Comparison of ENCODE assay signal across 9 cellular contexts in the genomic region with DNA sequence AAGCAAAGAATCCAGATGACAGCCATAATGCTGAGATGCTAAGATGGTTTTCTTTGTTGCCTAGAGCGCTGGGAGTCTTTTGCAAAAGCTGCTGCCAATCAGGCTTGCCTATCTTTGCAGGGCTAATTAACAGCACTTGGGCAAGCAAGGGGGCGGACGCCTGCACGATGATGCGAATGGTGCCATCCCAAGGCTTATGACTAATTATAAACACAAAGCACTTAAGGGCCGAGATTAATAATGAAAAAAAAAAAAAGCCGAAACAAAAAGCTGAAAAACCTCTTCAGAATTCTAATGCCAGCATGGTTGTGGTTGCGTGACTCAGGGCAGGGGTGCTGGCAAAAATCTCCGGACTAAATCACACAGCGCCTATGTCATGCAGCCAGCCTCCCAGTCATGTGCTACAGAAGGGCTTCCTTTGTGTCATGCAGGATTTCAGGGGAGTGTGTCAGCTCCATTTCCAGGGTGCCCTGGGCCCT.
DNase-seq lines count a peak whose midpoint lies in the region; ATAC-seq and TF ChIP-seq lines count a peak whose summit lies in the region.
"Had no signal": no experiment of that assay in that cellular context is flagged by ENCODE, and none has a peak within 500 bp of the region (broad histone marks: within the 10 kb centered on the region; RNA-seq: fewer than 3 reads in every experiment).

No MANE protein-coding gene starts in this region.

- intact Hi-C loops in esophagus squamous epithelium (cut with DNase I), result no loop called here

- TF ChIP-seq CTCF in esophagus squamous epithelium (IDR thresholded peaks at IDR 0.05) (no peak), osteocyte (IDR thresholded peaks at IDR 0.05) (no peak), GM10248 (IDR thresholded peaks at IDR 0.05; ENCODE audit: control extremely low read depth, extremely low read depth, low read depth, missing control alignments) (no peak)

- no peak for ATAC-seq in activated CD8-positive, alpha-beta T cell treated with anti-CD3 and anti-CD28 coated beads, Interleukin-2, amount 10 ng/mL, durations not matched to agents 7 days and 5 days
- no peak for ATAC-seq in stimulated activated naive CD8-positive, alpha-beta T cell treated with anti-CD3 and anti-CD28 coated beads, Interleukin-15, amount 100 ng/mL, for 72 hours
- ATAC-seq in GM18858 (IDR thresholded peaks at IDR 0.05; ENCODE audit: unreplicated experiment), result no peak

- peak overlapping the region in 3 of 4 donors; percentile 7 to 27 (median 18) for H3K27ac ChIP-seq in esophagus squamous epithelium

- CTCF ChIA-PET in activated CD8-positive, alpha-beta T cell treated with anti-CD3 and anti-CD28 coated beads, Interleukin-2, amount 10 ng/mL, durations not matched to agents 7 days and 5 days (lab: Charles Lee), result no interaction called here
- CTCF ChIA-PET in GM10248 (lab: Yijun Ruan, JAX), result no interaction called here

- no peaks in the 10 kb centered on the region for H3K36me3 ChIP-seq in esophagus squamous epithelium

- H3K9me3 ChIP-seq in esophagus squamous epithelium, result peaks cover 0 to 4% (median 0%) of the 10 kb centered on the region in 3 donors

- POLR2A ChIA-PET in activated CD8-positive, alpha-beta T cell treated with anti-CD3 and anti-CD28 coated beads, Interleukin-2, amount 10 ng/mL, durations not matched to agents 7 days and 5 days (lab: Charles Lee), result no interaction called here
- POLR2A ChIA-PET in GM10248 (lab: Yijun Ruan, JAX), result no interaction called here

- TF ChIP-seq POLR2A in esophagus squamous epithelium (IDR thresholded peaks at IDR 0.05), result no peak

- peak overlapping the region; percentile 65 for H3K4me3 Mint-ChIP-seq in osteocyte (ENCODE audit: unreplicated experiment)
- no peak overlapping the region for H3K4me3 Mint-ChIP-seq in activated CD8-positive, alpha-beta T cell treated with anti-CD3 and anti-CD28 coated beads, Interleukin-2, amount 10 ng/mL, durations not matched to agents 7 days and 5 days
- no peak overlapping the region for H3K4me3 Mint-ChIP-seq in stimulated activated naive CD8-positive, alpha-beta T cell treated with anti-CD3 and anti-CD28 coated beads, Interleukin-15, amount 100 ng/mL, for 72 hours

- peaks cover 17% of the 10 kb centered on the region for H3K9me3 Mint-ChIP-seq in osteocyte (ENCODE audit: unreplicated experiment)
- no peaks in the 10 kb centered on the region for H3K9me3 Mint-ChIP-seq in activated CD8-positive, alpha-beta T cell treated with anti-CD3 and anti-CD28 coated beads, Interleukin-2, amount 10 ng/mL, durations not matched to agents 7 days and 5 days (ENCODE audit: insufficient read depth)
- peaks cover 4 to 24% of the 10 kb centered on the region in 2 donors for H3K9me3 Mint-ChIP-seq in stimulated activated naive CD8-positive, alpha-beta T cell treated with anti-CD3 and anti-CD28 coated beads, Interleukin-15, amount 100 ng/mL, for 72 hours

- H3K27me3 Mint-ChIP-seq in osteocyte (ENCODE audit: unreplicated experiment), result no peaks in the 10 kb centered on the region
- peaks cover 2% of the 10 kb centered on the region for H3K27me3 Mint-ChIP-seq in activated CD8-positive, alpha-beta T cell treated with anti-CD3 and anti-CD28 coated beads, Interleukin-2, amount 10 ng/mL, durations not matched to agents 7 days and 5 days (ENCODE audit: low read depth)
- H3K27me3 Mint-ChIP-seq in stimulated activated naive CD8-positive, alpha-beta T cell treated with anti-CD3 and anti-CD28 coated beads, Interleukin-15, amount 100 ng/mL, for 72 hours, result no peaks in the 10 kb centered on the region

- H3K27me3 ChIP-seq in esophagus squamous epithelium, result no peaks in the 10 kb centered on the region

- H3K4me3 ChIP-seq in esophagus squamous epithelium, result no peak overlapping the region

- peaks cover 3% of the 10 kb centered on the region for H3K36me3 Mint-ChIP-seq in osteocyte (ENCODE audit: unreplicated experiment)
- H3K36me3 Mint-ChIP-seq in activated CD8-positive, alpha-beta T cell treated with anti-CD3 and anti-CD28 coated beads, Interleukin-2, amount 10 ng/mL, durations not matched to agents 7 days and 5 days (ENCODE audit: low read depth), result no peaks in the 10 kb centered on the region

- H3K4me1 Mint-ChIP-seq in osteocyte (ENCODE audit: unreplicated experiment), result peaks cover 33% of the 10 kb centered on the region
- H3K4me1 Mint-ChIP-seq in activated CD8-positive, alpha-beta T cell treated with anti-CD3 and anti-CD28 coated beads, Interleukin-2, amount 10 ng/mL, durations not matched to agents 7 days and 5 days (ENCODE audit: low read depth), result no peaks in the 10 kb centered on the region
- no peaks in the 10 kb centered on the region for H3K4me1 Mint-ChIP-seq in stimulated activated naive CD8-positive, alpha-beta T cell treated with anti-CD3 and anti-CD28 coated beads, Interleukin-15, amount 100 ng/mL, for 72 hours

- DNase-seq in DMS79 (lab: John Stamatoyannopoulos, UW) (peak; percentile 21), NCI-H69 (lab: John Stamatoyannopoulos, UW) (peak; percentile 45), esophagus squamous epithelium (lab: John Stamatoyannopoulos, UW) (no peak), osteocyte (ENCODE audit: extremely low spot score, unreplicated experiment) (no peak), GM10248 (ENCODE audit: extremely low spot score) (no peak)
- DNase-seq in activated CD8-positive, alpha-beta T cell treated with anti-CD3 and anti-CD28 coated beads, Interleukin-2, amount 10 ng/mL, durations not matched to agents 7 days and 5 days, result no peak
- no peak for DNase-seq in stimulated activated naive CD8-positive, alpha-beta T cell treated with anti-CD3 and anti-CD28 coated beads, Interleukin-15, amount 100 ng/mL, for 72 hours
- DNase-seq: activated CD4-positive, CD25-positive, alpha-beta regulatory T cell had no signal

- 20 to 35% methylated on average over 6 to 10 of the region's 10 CpGs for WGBS in esophagus squamous epithelium, 2 donors

- H3K4me1 ChIP-seq in esophagus squamous epithelium, result peaks cover 5 to 23% (median 8%) of the 10 kb centered on the region in 3 donors

- peak overlapping the region; percentile 92 for H3K27ac Mint-ChIP-seq in osteocyte (ENCODE audit: unreplicated experiment)
- H3K27ac Mint-ChIP-seq in activated CD8-positive, alpha-beta T cell treated with anti-CD3 and anti-CD28 coated beads, Interleukin-2, amount 10 ng/mL, durations not matched to agents 7 days and 5 days, result no peak overlapping the region
- H3K27ac Mint-ChIP-seq in stimulated activated naive CD8-positive, alpha-beta T cell treated with anti-CD3 and anti-CD28 coated beads, Interleukin-15, amount 100 ng/mL, for 72 hours, result no peak overlapping the region

Comparison
In these comparisons a context has a peak if more than half of its experiments do, and no peak if none do; other contexts are left out.
1. DNase-seq: peak in DMS79 (single experiment) and NCI-H69 (single experiment); none in esophagus squamous epithelium (single experiment), osteocyte (single experiment), activated CD8-positive, alpha-beta T cell treated with anti-CD3 and anti-CD28 coated beads, Interleukin-2, amount 10 ng/mL, durations not matched to agents 7 days and 5 days (single experiment), stimulated activated naive CD8-positive, alpha-beta T cell treated with anti-CD3 and anti-CD28 coated beads, Interleukin-15, amount 100 ng/mL, for 72 hours (0 of 2) and GM10248 (single experiment).